Comparison of ENCODE assay signal across 17 cellular contexts in genomic region chr18:44870631-44871502, GRCh38.
DNase-seq lines count a peak whose midpoint lies in the region; ATAC-seq and TF ChIP-seq lines count a peak whose summit lies in the region.
"Had no signal": no experiment of that assay in that cellular context is flagged by ENCODE, and none has a peak within 500 bp of the region (broad histone marks: within the 10 kb centered on the region; RNA-seq: fewer than 3 reads in every experiment).

No MANE protein-coding gene starts in this region.

- H3K4me1 Mint-ChIP-seq in IgD-negative memory B cell (peaks cover 34 to 46% (median 36%) of the 10 kb centered on the region in 3 donors), naive B cell (peaks cover 31 to 51% (median 35%) of the 10 kb centered on the region in 3 donors)

- no peaks in the 10 kb centered on the region for H3K9me3 ChIP-seq in heart right ventricle
- H3K9me3 ChIP-seq: left ventricle myocardium inferior, MG63 had no signal

- H3K27me3 Mint-ChIP-seq in IgD-negative memory B cell (no peaks in the 10 kb centered on the region), naive B cell (no peaks in the 10 kb centered on the region)
- H3K27me3 Mint-ChIP-seq: CD4-positive, CD25-positive, alpha-beta regulatory T cell had no signal

- H3K36me3 Mint-ChIP-seq in IgD-negative memory B cell (peaks cover 12% of the 10 kb centered on the region), naive B cell (peaks cover 10 to 26% of the 10 kb centered on the region in 2 donors)
- H3K36me3 Mint-ChIP-seq: CD4-positive, CD25-positive, alpha-beta regulatory T cell had no signal

- whole genome bisulfite sequencing in heart right ventricle, 2 donors: 93 to 96% methylated on average over 11 of the region's 11 CpGs

- no peak for TF ChIP-seq CTCF in heart right ventricle (IDR thresholded peaks at IDR 0.05)

- H3K4me3 Mint-ChIP-seq in IgD-negative memory B cell: peak overlapping the region in 2 of 4 donors; percentile 22 to 24
- H3K4me3 Mint-ChIP-seq in naive B cell: peak overlapping the region in 1 of 8 donors; percentile 10
- H3K4me3 Mint-ChIP-seq: CD4-positive, CD25-positive, alpha-beta regulatory T cell; stimulated activated naive CD8-positive, alpha-beta T cell treated with anti-CD3 and anti-CD28 coated beads, Interleukin-15, Interleukin-2, amounts not matched to agents 100 ng/mL and 50 ng/mL, for 24 hours had no signal

- intact Hi-C loops in heart right ventricle (cut with DNase I): loop anchor here in 1 of 10 donors (10.0 kb wide), 1 partner anchor 254 kb away; no protein-coding TSS in a partner anchor

- DNase-seq in naive B cell (no peak), GDM1 (lab: John Stamatoyannopoulos, UW) (no peak), heart right ventricle (no peak)
- DNase-seq: amygdala; CD4-positive, CD25-positive, alpha-beta regulatory T cell; left ventricle myocardium inferior; MG63; NCI-H226; T-helper 9 cell had no signal

- no peak overlapping the region for H3K4me3 ChIP-seq in heart right ventricle
- H3K4me3 ChIP-seq: left ventricle myocardium inferior, MG63 had no signal

- no peaks in the 10 kb centered on the region for H3K4me1 ChIP-seq in heart right ventricle
- H3K4me1 ChIP-seq: left ventricle myocardium inferior, parathyroid adenoma had no signal

- H3K9me3 Mint-ChIP-seq in IgD-negative memory B cell (no peaks in the 10 kb centered on the region), naive B cell (peaks cover 0 to 2% (median 0%) of the 10 kb centered on the region in 7 donors)
- H3K9me3 Mint-ChIP-seq: stimulated activated naive CD8-positive, alpha-beta T cell treated with anti-CD3 and anti-CD28 coated beads, Interleukin-15, Interleukin-2, amounts not matched to agents 100 ng/mL and 50 ng/mL, for 24 hours had no signal

- H3K27me3 ChIP-seq in heart right ventricle: peaks cover 0 to 4% (median 0%) of the 10 kb centered on the region in 7 donors
- H3K27me3 ChIP-seq: MG63 had no signal

- H3K36me3 ChIP-seq in heart right ventricle: peaks cover 0 to 11% (median 0%) of the 10 kb centered on the region in 9 donors
- H3K36me3 ChIP-seq: left ventricle myocardium inferior, MG63 had no signal

- H3K27ac ChIP-seq in heart right ventricle: no peak overlapping the region
- H3K27ac ChIP-seq: left ventricle myocardium inferior, parathyroid adenoma had no signal

- H3K27ac Mint-ChIP-seq in IgD-negative memory B cell: peak overlapping the region in 2 of 3 donors; percentile 8 to 56
- H3K27ac Mint-ChIP-seq in naive B cell: peak overlapping the region in 4 of 6 donors; percentile 68 to 93 (median 77)
- H3K27ac Mint-ChIP-seq: CD4-positive, CD25-positive, alpha-beta regulatory T cell had no signal

- peak; percentile 35 for ATAC-seq in GM18511 (IDR thresholded peaks at IDR 0.05; ENCODE audit: unreplicated experiment)
- peak; percentile 45 for ATAC-seq in GM21619 (IDR thresholded peaks at IDR 0.05; ENCODE audit: unreplicated experiment)
- ATAC-seq in naive B cell (ENCODE audit: low read depth in 2 of 2): no peak
- ATAC-seq in activated CD4-positive, CD25-positive, alpha-beta regulatory T cell treated with anti-CD3 and anti-CD28 coated beads, Interleukin-2, amount 50 U/mL, for 24 hours: no peak
- ATAC-seq in heart right ventricle: no peak
- ATAC-seq in GM18861 (IDR thresholded peaks at IDR 0.05; ENCODE audit: unreplicated experiment): no peak
- ATAC-seq: Panc1 had no signal

Comparison
In these comparisons a context has a peak if more than half of its experiments do, and no peak if none do; other contexts are left out.
1. ATAC-seq: peak in GM18511 (single experiment) and GM21619 (single experiment); none in naive B cell (0 of 2), activated CD4-positive, CD25-positive, alpha-beta regulatory T cell treated with anti-CD3 and anti-CD28 coated beads, Interleukin-2, amount 50 U/mL, for 24 hours (0 of 2), heart right ventricle (0 of 8) and GM18861 (single experiment).